Comparison of ENCODE assay signal across 10 cellular contexts in the genomic region with DNA sequence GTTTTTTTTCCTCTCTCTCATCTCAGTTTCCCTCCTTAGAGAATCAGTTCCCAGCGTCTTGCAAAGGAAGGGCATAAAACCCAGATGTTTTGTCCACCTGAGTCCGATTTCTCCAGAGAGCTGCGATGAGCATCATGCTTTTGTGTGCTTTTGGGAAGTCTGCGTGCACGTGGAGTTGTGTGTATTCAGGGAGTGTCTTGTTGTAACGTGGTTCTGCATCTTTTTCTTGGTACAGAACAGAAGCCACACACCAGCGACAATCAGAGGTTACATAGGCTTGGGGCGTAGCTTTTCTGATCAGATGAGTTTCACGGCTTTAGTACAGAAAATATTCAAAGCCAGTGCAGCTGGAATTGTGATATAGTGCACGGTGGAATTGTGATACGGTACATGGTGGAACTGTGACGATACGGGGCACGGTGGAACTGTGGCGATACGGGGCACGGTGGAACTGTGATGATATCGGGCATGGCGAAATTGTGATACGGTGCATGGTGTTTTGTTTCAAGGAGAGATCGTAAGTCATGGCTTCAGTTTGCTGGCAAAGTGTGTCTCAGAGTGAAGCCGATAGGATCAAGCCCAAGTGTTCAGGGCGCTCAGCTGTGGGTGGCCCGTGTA. TPM values are rescaled to one million over a fixed set of nuclear protein-coding genes. Genes with fewer than 3 reads are reported as not detected.
DNase-seq lines count a peak whose midpoint lies in the region; ATAC-seq, FAIRE-seq and TF ChIP-seq lines count a peak whose summit lies in the region.
"Had no signal": no experiment of that assay in that cellular context is flagged by ENCODE, and none has a peak within 500 bp of the region (broad histone marks: within the 10 kb centered on the region; RNA-seq: fewer than 3 reads in every experiment).

No MANE protein-coding gene starts in this region.

- peaks cover 16% of the 10 kb centered on the region for H3K36me3 Mint-ChIP-seq in activated naive CD8-positive, alpha-beta T cell treated with anti-CD3 and anti-CD28 coated beads, Interleukin-2, amount 50 U/mL, for 24 hours (ENCODE audit: low read depth)
- peaks cover 16% of the 10 kb centered on the region for H3K36me3 Mint-ChIP-seq in stimulated activated effector memory CD8-positive, alpha-beta T cell treated with anti-CD3 and anti-CD28 coated beads, Interleukin-12 subunit alpha, Interleukin-12 subunit beta, amount 100 ng/mL, for 72 hours

- H3K27ac ChIP-seq in right atrium auricular region (peak overlapping the region; percentile 67), smooth muscle cell (ENCODE audit: low read depth) (no peak overlapping the region)

- no peaks in the 10 kb centered on the region for H3K9me3 Mint-ChIP-seq in activated naive CD8-positive, alpha-beta T cell treated with anti-CD3 and anti-CD28 coated beads, Interleukin-2, amount 50 U/mL, for 24 hours
- H3K9me3 Mint-ChIP-seq in stimulated activated effector memory CD8-positive, alpha-beta T cell treated with anti-CD3 and anti-CD28 coated beads, Interleukin-12 subunit alpha, Interleukin-12 subunit beta, amount 100 ng/mL, for 72 hours: no peaks in the 10 kb centered on the region
- H3K9me3 Mint-ChIP-seq: activated T-helper 2 cell treated with anti-CD3 and anti-CD28 coated beads, Interferon-gamma antibody, Interleukin-2, Interleukin-4, amounts not matched to agents 10 μg/mL and 5 μg/mL and 100 μg/mL, durations not matched to agents 14 hours and 24 hours and 36 hours had no signal

- peaks cover 4% of the 10 kb centered on the region for H3F3A ChIP-seq in smooth muscle cell (ENCODE audit: low read depth)

- H3K27ac Mint-ChIP-seq in activated naive CD8-positive, alpha-beta T cell treated with anti-CD3 and anti-CD28 coated beads, Interleukin-2, amount 50 U/mL, for 24 hours: peak overlapping the region; percentile 57
- peak overlapping the region; percentile 83 for H3K27ac Mint-ChIP-seq in stimulated activated effector memory CD8-positive, alpha-beta T cell treated with anti-CD3 and anti-CD28 coated beads, Interleukin-12 subunit alpha, Interleukin-12 subunit beta, amount 100 ng/mL, for 72 hours
- H3K27ac Mint-ChIP-seq: activated T-helper 2 cell treated with anti-CD3 and anti-CD28 coated beads, Interferon-gamma antibody, Interleukin-2, Interleukin-4, amounts not matched to agents 10 μg/mL and 5 μg/mL and 100 μg/mL, durations not matched to agents 14 hours and 24 hours and 36 hours had no signal

- 95% methylated on average over 24 of the region's 24 CpGs for WGBS in smooth muscle cell (ENCODE audit: low lambda C conversion rate)

- H3K36me3 ChIP-seq in right atrium auricular region (peaks cover 17% of the 10 kb centered on the region), smooth muscle cell (ENCODE audit: low read depth) (no peaks in the 10 kb centered on the region)

- no peaks in the 10 kb centered on the region for H3K27me3 ChIP-seq in right atrium auricular region
- no peaks in the 10 kb centered on the region for H3K27me3 ChIP-seq in smooth muscle cell (ENCODE audit: low read depth)

- H3K9me3 ChIP-seq in right atrium auricular region (no peaks in the 10 kb centered on the region), smooth muscle cell (replicated peaks; ENCODE audit: low read depth) (no peaks in the 10 kb centered on the region)

- no peak for TF ChIP-seq CTCF in right atrium auricular region (IDR thresholded peaks at IDR 0.05)
- no peak for TF ChIP-seq CTCF in smooth muscle cell (IDR thresholded peaks at IDR 0.05; ENCODE audit: borderline replicate concordance, insufficient read depth, poor library complexity, severe bottlenecking)

- no peak overlapping the region for H3K4me3 Mint-ChIP-seq in activated naive CD8-positive, alpha-beta T cell treated with anti-CD3 and anti-CD28 coated beads, Interleukin-2, amount 50 U/mL, for 24 hours
- no peak overlapping the region for H3K4me3 Mint-ChIP-seq in stimulated activated effector memory CD8-positive, alpha-beta T cell treated with anti-CD3 and anti-CD28 coated beads, Interleukin-12 subunit alpha, Interleukin-12 subunit beta, amount 100 ng/mL, for 72 hours

- peaks cover 50% of the 10 kb centered on the region for H3K4me1 Mint-ChIP-seq in activated naive CD8-positive, alpha-beta T cell treated with anti-CD3 and anti-CD28 coated beads, Interleukin-2, amount 50 U/mL, for 24 hours
- H3K4me1 Mint-ChIP-seq in stimulated activated effector memory CD8-positive, alpha-beta T cell treated with anti-CD3 and anti-CD28 coated beads, Interleukin-12 subunit alpha, Interleukin-12 subunit beta, amount 100 ng/mL, for 72 hours: peaks cover 86% of the 10 kb centered on the region

- no peak overlapping the region for H2AFZ ChIP-seq in smooth muscle cell (ENCODE audit: low read depth)

- H3K4me3 ChIP-seq in right atrium auricular region (peak overlapping the region; percentile 5 to 22), smooth muscle cell (no peak overlapping the region)

- H3K9ac ChIP-seq in smooth muscle cell (ENCODE audit: low read depth): no peak overlapping the region

- peak; percentile 89 for FAIRE-seq in HTR-8/SVneo (lab: Jason Lieb, UNC)
- FAIRE-seq: GM12892 had no signal

- DNase-seq in HTR-8/SVneo (ENCODE audit: insufficient read length, low spot score): no peak
- DNase-seq in activated naive CD8-positive, alpha-beta T cell treated with anti-CD3 and anti-CD28 coated beads, Interleukin-2, amount 50 U/mL, for 24 hours: no peak
- DNase-seq in right atrium auricular region (ENCODE audit: low spot score): no peak
- no peak for DNase-seq in stimulated activated effector memory CD8-positive, alpha-beta T cell treated with anti-CD3 and anti-CD28 coated beads, Interleukin-12 subunit alpha, Interleukin-12 subunit beta, amount 100 ng/mL, for 72 hours (ENCODE audit: low spot score in 2 of 2)
- no peak for DNase-seq in smooth muscle cell (lab: John Stamatoyannopoulos, UW; ENCODE audit: unreplicated experiment)
- DNase-seq in hypothalamus (lab: John Stamatoyannopoulos, UW): no peak
- DNase-seq: NCI-H2171 treated with DMSO at 0.1 percent for 48 hours had no signal

- H3K4me1 ChIP-seq in right atrium auricular region (peaks cover 0 to 41% of the 10 kb centered on the region in 2 donors), smooth muscle cell (ENCODE audit: low read depth) (no peaks in the 10 kb centered on the region)

- H3K79me2 ChIP-seq in smooth muscle cell (ENCODE audit: low read depth): peaks cover 94% of the 10 kb centered on the region

- peaks cover 100% of the 10 kb centered on the region for H4K20me1 ChIP-seq in smooth muscle cell (ENCODE audit: low read depth)

- no peak for ATAC-seq in activated naive CD8-positive, alpha-beta T cell treated with anti-CD3 and anti-CD28 coated beads, Interleukin-2, amount 50 U/mL, for 24 hours
- ATAC-seq in stimulated activated effector memory CD8-positive, alpha-beta T cell treated with anti-CD3 and anti-CD28 coated beads, Interleukin-12 subunit alpha, Interleukin-12 subunit beta, amount 100 ng/mL, for 72 hours: no peak
- no peak for ATAC-seq in GM19397 (IDR thresholded peaks at IDR 0.05; ENCODE audit: unreplicated experiment)

- H3K27me3 Mint-ChIP-seq in activated naive CD8-positive, alpha-beta T cell treated with anti-CD3 and anti-CD28 coated beads, Interleukin-2, amount 50 U/mL, for 24 hours: no peaks in the 10 kb centered on the region

- no peak overlapping the region for H3K4me2 ChIP-seq in smooth muscle cell

RNA-seq across cellular contexts. Expression of a gene that starts 32.8 kb away (rescaled TPM):
- total RNA-seq in right atrium auricular region: 10 to 100 TPM; 19.4 to 24.8 TPM
- 10.4 and 11.6 TPM in 2 replicates for total RNA-seq in smooth muscle cell
- 6.0 and 8.5 TPM in 2 replicates for polyA plus RNA-seq in smooth muscle cell
